In the genomic region with DNA sequence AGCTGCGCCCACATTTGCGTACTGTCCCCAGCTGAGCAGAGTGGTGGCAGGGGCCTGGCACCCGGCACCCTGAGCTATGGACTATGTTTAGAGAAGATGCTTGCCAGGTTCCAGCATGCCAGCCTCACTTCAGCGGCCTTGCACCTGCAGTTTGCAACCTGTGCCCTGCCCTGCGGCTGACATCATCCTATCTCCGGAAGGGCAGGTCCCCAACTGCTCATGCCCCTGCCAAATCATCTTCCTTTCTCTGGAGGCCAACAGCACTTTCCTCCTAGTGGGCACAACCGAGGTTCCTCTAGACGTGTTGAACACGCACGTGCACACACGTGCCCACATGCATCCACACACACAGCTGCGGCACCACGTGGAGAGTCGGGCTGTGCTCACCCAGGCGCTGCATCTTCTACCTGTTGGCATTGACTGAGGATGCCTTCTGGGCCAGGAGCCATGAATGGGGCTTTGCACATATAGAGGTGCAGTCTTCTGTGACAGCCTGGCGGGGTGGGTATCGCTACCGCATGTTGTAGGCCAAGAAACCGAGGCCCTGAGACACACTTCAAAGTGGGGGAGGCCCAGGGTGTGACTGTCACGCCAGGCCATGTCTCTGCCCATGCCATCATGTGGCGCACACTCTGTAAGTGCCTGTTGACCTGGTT, we compare ENCODE assay signal across 25 cellular contexts. TPM values are rescaled to one million over a fixed set of nuclear protein-coding genes. Genes with fewer than 3 reads are reported as not detected.
"Had no signal": no experiment of that assay in that cellular context is flagged by ENCODE, and none has a peak within 500 bp of the region (broad histone marks: within the 10 kb centered on the region; RNA-seq: fewer than 3 reads in every experiment).

No MANE protein-coding gene starts in this region.

- H3K9me3 ChIP-seq: heart right ventricle, lower lobe of right lung, prostate gland, spleen, thoracic aorta had no signal

- ATAC-seq: heart right ventricle, left colon, lower lobe of right lung had no signal

- H3K4me1 ChIP-seq: heart right ventricle, lower lobe of right lung, prostate gland, spleen had no signal

- H3K36me3 ChIP-seq: heart right ventricle, lower lobe of right lung, prostate gland, spleen, thoracic aorta had no signal

- H3K4me3 ChIP-seq: heart right ventricle, lower lobe of right lung, prostate gland, spleen, thoracic aorta had no signal

- DNase-seq: activated CD4-positive, alpha-beta memory T cell treated with anti-CD3 and anti-CD28 coated beads for 36 hours; activated CD4-positive, alpha-beta T cell treated with anti-CD3 and anti-CD28 coated beads for 48 hours; activated naive CD4-positive, alpha-beta T cell treated with Interleukin-2 at 50 U/mL for 16 hours; activated naive CD8-positive, alpha-beta T cell treated with anti-CD3 and anti-CD28 coated beads, Interleukin-2, amount 10 ng/mL, durations not matched to agents 7 days and 5 days; activated T-cell treated with anti-CD3 and anti-CD28 coated beads, Interleukin-2, amount 50 U/mL, for 48 hours; amniotic stem cell; foreskin fibroblast; heart right ventricle; left colon; lower lobe of right lung; mesendoderm; naive B cell; occipital lobe; spleen; stimulated activated CD4-positive, alpha-beta T cell treated with anti-CD3 and anti-CD28 coated beads, Interleukin-4, amount 100 ng/mL, for 1 hour; stimulated activated naive CD4-positive, alpha-beta T cell treated with Interleukin-2 at 50 U/mL for 16 hours had no signal

- H3K27ac ChIP-seq: heart right ventricle, lower lobe of right lung, prostate gland, spleen, thoracic aorta had no signal

- FAIRE-seq: bronchial epithelial cell, endometrium, keratinocyte had no signal

RNA-seq across cellular contexts. Expression of gene CNPY1, which starts 24.5 kb away (rescaled TPM):
- total RNA-seq: activated CD4-positive, alpha-beta memory T cell treated with anti-CD3 and anti-CD28 coated beads for 36 hours; activated naive CD8-positive, alpha-beta T cell treated with anti-CD3 and anti-CD28 coated beads, Interleukin-2, amount 10 ng/mL, durations not matched to agents 7 days and 5 days; bronchial epithelial cell; epithelial cell of proximal tubule; fibroblast of lung; heart right ventricle; left colon; lower lobe of right lung; mucosa of gallbladder; prostate gland; spleen; T-helper 2 cell treated with Interferon-gamma antibody and Interleukin-4, amounts not matched to agents 100 ng/mL and 5 ng/mL, for 36 hours; thoracic aorta had no signal
- polyA plus RNA-seq: fibroblast of lung, heart right ventricle, keratinocyte, spleen had no signal
